In genomic region chr2:101278925-101279324, GRCh38 we compare ENCODE assay signal across 19 cellular contexts.
"Had no signal": no experiment of that assay in that cellular context is flagged by ENCODE, and none has a peak within 500 bp of the region (broad histone marks: within the 10 kb centered on the region; RNA-seq: fewer than 3 reads in every experiment).

No MANE protein-coding gene starts in this region.

- H3K9me3 Mint-ChIP-seq: activated naive CD8-positive, alpha-beta T cell treated with anti-CD3 and anti-CD28 coated beads, Interleukin-2, amount 10 ng/mL, durations not matched to agents 7 days and 5 days; effector memory CD8-positive, alpha-beta T cell; naive B cell had no signal

- DNase-seq: activated gamma-delta T cell; activated naive CD8-positive, alpha-beta T cell treated with anti-CD3 and anti-CD28 coated beads, Interleukin-2, amount 10 ng/mL, durations not matched to agents 7 days and 5 days; body of pancreas; caudate nucleus; effector memory CD8-positive, alpha-beta T cell; esophagus squamous epithelium; heart right ventricle; mesenchymal stem cell; mucosa of descending colon; naive B cell; nucleus accumbens; sigmoid colon; stimulated activated CD4-positive, alpha-beta T cell treated with anti-CD3 and anti-CD28 coated beads, Interleukin-4, amount 100 ng/mL, for 4 hours; stimulated activated naive CD8-positive, alpha-beta T cell treated with anti-CD3 and anti-CD28 coated beads, Interleukin-15, Interleukin-2, amounts not matched to agents 100 U/mL and 50 U/mL, for 24 hours; substantia nigra; T-helper 1 cell; tibial artery had no signal

- H3K27ac Mint-ChIP-seq: activated naive CD8-positive, alpha-beta T cell treated with anti-CD3 and anti-CD28 coated beads, Interleukin-2, amount 10 ng/mL, durations not matched to agents 7 days and 5 days had no signal

- H3K27me3 Mint-ChIP-seq: activated naive CD8-positive, alpha-beta T cell treated with anti-CD3 and anti-CD28 coated beads, Interleukin-2, amount 10 ng/mL, durations not matched to agents 7 days and 5 days; effector memory CD8-positive, alpha-beta T cell; naive B cell had no signal

- ATAC-seq: activated CD4-positive, CD25-positive, alpha-beta regulatory T cell treated with anti-CD3 and anti-CD28 coated beads, Interleukin-2, amount 50 U/mL, for 24 hours; body of pancreas; effector memory CD8-positive, alpha-beta T cell; heart right ventricle; mucosa of descending colon; SK-N-SH treated with all-trans-retinoic acid at 6 μM for 48 hours; stimulated activated naive CD8-positive, alpha-beta T cell treated with anti-CD3 and anti-CD28 coated beads, Interleukin-15, Interleukin-2, amounts not matched to agents 100 U/mL and 50 U/mL, for 24 hours had no signal

- H3K4me3 Mint-ChIP-seq: activated naive CD8-positive, alpha-beta T cell treated with anti-CD3 and anti-CD28 coated beads, Interleukin-2, amount 10 ng/mL, durations not matched to agents 7 days and 5 days; effector memory CD8-positive, alpha-beta T cell; naive B cell had no signal
